ENCODE assay signal across 18 cellular contexts in genomic region chr2:212891580-212891979, GRCh38.
"Had no signal": no experiment of that assay in that cellular context is flagged by ENCODE, and none has a peak within 500 bp of the region (broad histone marks: within the 10 kb centered on the region; RNA-seq: fewer than 3 reads in every experiment).

No MANE protein-coding gene starts in this region.

- DNase-seq: effector memory CD4-positive, alpha-beta T cell; gastrocnemius medialis; left ventricle myocardium superior; lower lobe of right lung; natural killer cell; ovary; posterior cingulate gyrus; psoas muscle; right cardiac atrium; sigmoid colon; stimulated activated CD4-positive, alpha-beta T cell treated with anti-CD3 and anti-CD28 coated beads, Interleukin-2, amount 100 ng/mL, for 24 hours; stimulated activated CD4-positive, alpha-beta T cell treated with anti-CD3 and anti-CD28 coated beads, Interleukin-4, amount 100 ng/mL, for 24 hours; stimulated activated naive CD4-positive, alpha-beta T cell treated with Interleukin-2 at 50 U/mL for 16 hours; stomach had no signal

- ATAC-seq: gastrocnemius medialis; left ventricle myocardium superior; lower lobe of right lung; psoas muscle; right cardiac atrium; stimulated activated effector memory CD8-positive, alpha-beta T cell treated with anti-CD3 and anti-CD28 coated beads, Interleukin-12 subunit alpha, Interleukin-12 subunit beta, amount 100 ng/mL, for 72 hours had no signal

- H3K4me1 ChIP-seq: lower lobe of right lung, sigmoid colon, stomach, thyroid gland had no signal

- H3K27me3 ChIP-seq: gastrocnemius medialis, sigmoid colon, stomach, thyroid gland had no signal

- H3K27ac ChIP-seq: coronary artery, gastrocnemius medialis, lower lobe of right lung, ovary, psoas muscle, sigmoid colon, stomach, thyroid gland had no signal

- H3K36me3 ChIP-seq: gastrocnemius medialis, lower lobe of right lung, ovary, sigmoid colon, stomach, thyroid gland had no signal

- H3K9me3 ChIP-seq: gastrocnemius medialis, lower lobe of right lung, ovary, psoas muscle, sigmoid colon, thyroid gland had no signal

- H3K4me3 Mint-ChIP-seq: memory B cell; stimulated activated effector memory CD8-positive, alpha-beta T cell treated with anti-CD3 and anti-CD28 coated beads, Interleukin-12 subunit alpha, Interleukin-12 subunit beta, amount 100 ng/mL, for 72 hours had no signal

- H3K27ac Mint-ChIP-seq: memory B cell; stimulated activated effector memory CD8-positive, alpha-beta T cell treated with anti-CD3 and anti-CD28 coated beads, Interleukin-12 subunit alpha, Interleukin-12 subunit beta, amount 100 ng/mL, for 72 hours had no signal

- H3K36me3 Mint-ChIP-seq: memory B cell had no signal

- H3K4me3 ChIP-seq: coronary artery, gastrocnemius medialis, lower lobe of right lung, ovary, psoas muscle, sigmoid colon, stomach, thyroid gland had no signal

- H3K27me3 Mint-ChIP-seq: memory B cell had no signal

- H3K9me3 Mint-ChIP-seq: memory B cell had no signal
